ENCODE assay signal across 32 cellular contexts in the genomic region with DNA sequence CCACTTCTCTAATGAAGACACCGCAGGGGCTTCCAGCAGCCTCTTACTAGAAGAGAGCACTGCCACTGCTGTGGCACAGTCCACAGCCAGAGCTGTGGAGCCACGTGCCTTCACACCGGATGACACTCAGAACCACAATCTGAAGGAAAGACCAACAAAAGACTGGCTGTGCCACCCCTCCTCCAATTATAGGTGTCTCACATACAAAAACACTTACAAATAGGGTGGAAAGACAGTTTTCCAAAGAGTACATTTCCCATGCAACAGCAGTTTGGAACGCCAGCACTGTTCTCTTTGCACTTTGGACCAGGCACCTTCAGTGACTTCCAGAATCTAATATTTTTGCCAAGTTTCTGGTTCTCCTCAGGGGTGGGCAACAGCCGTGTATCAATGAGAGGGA.
"Had no signal": no experiment of that assay in that cellular context is flagged by ENCODE, and none has a peak within 500 bp of the region (broad histone marks: within the 10 kb centered on the region; RNA-seq: fewer than 3 reads in every experiment).

No MANE protein-coding gene starts in this region.

- H3K9me3 Mint-ChIP-seq: activated CD4-positive, alpha-beta memory T cell treated with anti-CD3 and anti-CD28 coated beads, Interleukin-2, amount 10 ng/mL, durations not matched to agents 7 days and 5 days; activated naive CD4-positive, alpha-beta T cell treated with anti-CD3 and anti-CD28 coated beads, Interleukin-2, amount 50 U/mL, for 24 hours; activated naive CD8-positive, alpha-beta T cell treated with anti-CD3 and anti-CD28 coated beads, Interleukin-2, amount 10 ng/mL, durations not matched to agents 7 days and 5 days; activated T-helper 2 cell treated with anti-CD3 and anti-CD28 coated beads, Interferon-gamma antibody, Interleukin-2, Interleukin-4, amounts not matched to agents 10 μg/mL and 5 μg/mL and 100 μg/mL, durations not matched to agents 14 hours and 24 hours and 36 hours had no signal

- H3K36me3 Mint-ChIP-seq: activated naive CD4-positive, alpha-beta T cell treated with anti-CD3 and anti-CD28 coated beads, Interleukin-2, amount 50 U/mL, for 24 hours; activated naive CD8-positive, alpha-beta T cell treated with anti-CD3 and anti-CD28 coated beads, Interleukin-2, amount 10 ng/mL, durations not matched to agents 7 days and 5 days had no signal

- H3K9ac ChIP-seq: KMS-11 had no signal

- H3K4me2 ChIP-seq: KMS-11 had no signal

- H3K4me3 ChIP-seq: ascending aorta, cardiac muscle cell had no signal

- H3K27me3 ChIP-seq: ascending aorta, cardiac muscle cell had no signal

- H3K27ac Mint-ChIP-seq: activated CD4-positive, alpha-beta memory T cell treated with anti-CD3 and anti-CD28 coated beads, Interleukin-2, amount 10 ng/mL, durations not matched to agents 7 days and 5 days; activated naive CD4-positive, alpha-beta T cell treated with anti-CD3 and anti-CD28 coated beads, Interleukin-2, amount 50 U/mL, for 24 hours; activated naive CD8-positive, alpha-beta T cell treated with anti-CD3 and anti-CD28 coated beads, Interleukin-2, amount 10 ng/mL, durations not matched to agents 7 days and 5 days; activated T-helper 2 cell treated with anti-CD3 and anti-CD28 coated beads, Interferon-gamma antibody, Interleukin-2, Interleukin-4, amounts not matched to agents 10 μg/mL and 5 μg/mL and 100 μg/mL, durations not matched to agents 14 hours and 24 hours and 36 hours had no signal

- H3K27ac ChIP-seq: ascending aorta, cardiac muscle cell, KMS-11, VCaP had no signal

- H3K36me3 ChIP-seq: cardiac muscle cell had no signal

- H3K4me3 Mint-ChIP-seq: activated CD4-positive, alpha-beta memory T cell treated with anti-CD3 and anti-CD28 coated beads, Interleukin-2, amount 10 ng/mL, durations not matched to agents 7 days and 5 days; activated naive CD4-positive, alpha-beta T cell treated with anti-CD3 and anti-CD28 coated beads, Interleukin-2, amount 50 U/mL, for 24 hours; activated naive CD8-positive, alpha-beta T cell treated with anti-CD3 and anti-CD28 coated beads, Interleukin-2, amount 10 ng/mL, durations not matched to agents 7 days and 5 days had no signal

- H3K9me3 ChIP-seq: ascending aorta had no signal

- DNase-seq: activated CD4-positive, alpha-beta memory T cell treated with anti-CD3 and anti-CD28 coated beads, Interleukin-2, amount 10 ng/mL, durations not matched to agents 7 days and 5 days; activated CD4-positive, alpha-beta T cell treated with anti-CD3 and anti-CD28 coated beads for 1 hour; activated CD4-positive, alpha-beta T cell treated with anti-CD3 and anti-CD28 coated beads for 48 hours; activated CD4-positive, CD25-positive, alpha-beta regulatory T cell; activated gamma-delta T cell; activated naive CD4-positive, alpha-beta T cell treated with Interleukin-2 at 50 U/mL for 16 hours; activated naive CD8-positive, alpha-beta T cell treated with anti-CD3 and anti-CD28 coated beads, Interleukin-2, amount 10 ng/mL, durations not matched to agents 7 days and 5 days; activated T-cell treated with anti-CD3 and anti-CD28 coated beads, Interleukin-2, amount 50 U/mL, for 1 hour; amygdala; MM.1S; MV-4-11; NCI-H1092; NCI-H146; NCI-H187; NCI-H2029 treated with DMSO at 0.1 percent for 48 hours; NCI-H2107; NCI-H2171; NCI-H510A; NCI-H526; NCI-H748 treated with DMSO at 0.1 percent for 48 hours; NK-92 treated with Interleukin-12 subunit alpha and Interleukin-12 subunit beta, amount 100 ng/mL, for 24 hours; Right ventricle myocardium superior; SW 1271; T-helper 1 cell; T-helper 2 cell; T-helper 9 cell had no signal

- H3K4me1 ChIP-seq: ascending aorta had no signal
